Comparison of ENCODE assay signal across 12 cellular contexts in genomic region chr5:1747079-1747802, GRCh38.
"Had no signal": no experiment of that assay in that cellular context is flagged by ENCODE, and none has a peak within 500 bp of the region (broad histone marks: within the 10 kb centered on the region; RNA-seq: fewer than 3 reads in every experiment).

No MANE protein-coding gene starts in this region.

- H3K9me3 ChIP-seq: neutrophil had no signal

- H3K36me3 Mint-ChIP-seq: activated CD4-positive, alpha-beta memory T cell treated with anti-CD3 and anti-CD28 coated beads for 36 hours had no signal

- H3K4me3 Mint-ChIP-seq: activated CD4-positive, alpha-beta memory T cell treated with anti-CD3 and anti-CD28 coated beads for 36 hours had no signal

- H3K27ac Mint-ChIP-seq: activated CD4-positive, alpha-beta memory T cell treated with anti-CD3 and anti-CD28 coated beads for 36 hours; progenitor cell of endocrine pancreas had no signal

- H3K36me3 ChIP-seq: neutrophil had no signal

- H3K27ac ChIP-seq: neutrophil had no signal

- DNase-seq: activated CD4-positive, CD25-positive, alpha-beta regulatory T cell treated with anti-CD3 and anti-CD28 coated beads, Interleukin-2, amount 50 U/mL, for 72 hours; activated naive CD4-positive, alpha-beta T cell; foreskin melanocyte; midbrain; stimulated activated CD4-positive, alpha-beta T cell treated with anti-CD3 and anti-CD28 coated beads, Interleukin-1b, Interleukin-23, amount 100 ng/mL, for 48 hours; stimulated activated naive CD4-positive, alpha-beta T cell; substantia nigra; T-helper 2 cell had no signal

- H3K27me3 ChIP-seq: neutrophil had no signal

- ATAC-seq: right cardiac atrium had no signal
